Comparison of ENCODE assay signal across 19 cellular contexts in genomic region chr15:47397587-47397986, GRCh38.
"Had no signal": no experiment of that assay in that cellular context is flagged by ENCODE, and none has a peak within 500 bp of the region (broad histone marks: within the 10 kb centered on the region; RNA-seq: fewer than 3 reads in every experiment).

No MANE protein-coding gene starts in this region.

- H3K36me3 ChIP-seq: left lung, pancreas, spleen, thoracic aorta, transverse colon had no signal

- DNase-seq: cortex of kidney; effector CD4-positive, alpha-beta T cell; endodermal cell; foreskin keratinocyte; immature natural killer cell; left lung; mesendoderm; naive B cell; occipital lobe; pancreas; psoas muscle; retina; spleen; stimulated activated CD4-positive, alpha-beta T cell treated with anti-CD3 and anti-CD28 coated beads, Interleukin-15, amount 100 ng/mL, for 24 hours; stimulated activated CD4-positive, alpha-beta T cell treated with anti-CD3 and anti-CD28 coated beads, Interleukin-1b, Interleukin-23, amount 100 ng/mL, for 48 hours; stimulated activated CD4-positive, alpha-beta T cell treated with anti-CD3 and anti-CD28 coated beads, Interleukin-4, amount 100 ng/mL, for 24 hours; transverse colon had no signal

- H3K4me1 ChIP-seq: left lung, pancreas, psoas muscle, transverse colon had no signal

- H3K27ac ChIP-seq: foreskin keratinocyte, left lung, pancreas, psoas muscle, thoracic aorta, transverse colon had no signal

- H3K27me3 ChIP-seq: foreskin keratinocyte, left lung, pancreas, spleen, transverse colon had no signal

- H3K9me3 ChIP-seq: left lung, pancreas, psoas muscle, spleen, thoracic aorta, transverse colon had no signal

- H3K4me3 ChIP-seq: left lung, lung, pancreas, psoas muscle, spleen, thoracic aorta, transverse colon had no signal
